In the genomic region with DNA sequence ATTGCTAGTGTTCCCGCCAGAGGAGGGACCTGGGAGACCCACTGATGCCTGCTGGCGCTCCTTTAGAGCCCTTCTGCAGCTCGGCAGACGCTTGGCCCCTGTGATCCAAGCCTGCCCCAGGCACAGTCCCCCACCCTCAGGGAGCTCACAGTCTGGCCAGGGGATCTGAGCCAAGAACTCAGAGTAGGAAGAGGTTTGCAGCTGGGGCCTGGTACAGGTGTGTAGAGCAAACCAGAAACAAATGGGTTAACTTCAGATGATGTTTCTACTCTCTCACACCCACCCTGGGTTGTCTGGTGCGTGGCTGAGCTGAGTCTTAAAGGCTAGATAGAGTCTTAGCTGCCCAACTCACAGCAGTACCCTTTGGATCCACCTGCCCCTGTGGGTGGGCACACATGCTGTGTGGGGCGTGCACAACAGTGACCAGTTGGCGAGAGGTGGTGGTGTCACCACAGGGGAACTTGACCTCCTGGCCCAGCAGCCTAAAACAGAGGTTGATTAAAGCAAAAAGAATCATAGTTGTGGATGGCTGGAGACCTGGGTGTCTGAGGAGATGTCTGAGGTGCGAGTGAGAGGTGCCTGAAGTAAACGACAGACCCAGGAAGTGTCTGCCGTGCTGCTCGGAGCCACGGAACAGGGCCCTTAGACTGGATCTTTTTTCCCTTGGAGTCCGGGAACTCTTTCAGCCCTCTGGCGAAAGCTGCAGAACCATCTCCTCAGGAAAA, we compare ENCODE assay signal across 11 cellular contexts. TPM values are rescaled to one million over a fixed set of nuclear protein-coding genes. Genes with fewer than 3 reads are reported as not detected.
DNase-seq lines count a peak whose midpoint lies in the region; ATAC-seq and TF ChIP-seq lines count a peak whose summit lies in the region.
"Had no signal": no experiment of that assay in that cellular context is flagged by ENCODE, and none has a peak within 500 bp of the region (broad histone marks: within the 10 kb centered on the region; RNA-seq: fewer than 3 reads in every experiment).

No MANE protein-coding gene starts in this region.

- H3K9me3 ChIP-seq in right lobe of liver (no peaks in the 10 kb centered on the region), stomach (no peaks in the 10 kb centered on the region)

- CTCF ChIA-PET in activated CD4-positive, alpha-beta T cell treated with anti-CD3 and anti-CD28 coated beads for 36 hours (lab: Charles Lee) = interaction anchor here (1.0 to 5.0 kb wide), 4 partner anchors 9 to 67 kb away, joined by 3 to 32 read pairs (median 3); no protein-coding TSS in a partner anchor

- H3K36me3 ChIP-seq in right lobe of liver = no peaks in the 10 kb centered on the region
- H3K36me3 ChIP-seq in stomach = no peaks in the 10 kb centered on the region

- TF ChIP-seq POLR2A in right lobe of liver (IDR thresholded peaks at IDR 0.05) = no peak
- no peak for TF ChIP-seq POLR2A in stomach (IDR thresholded peaks at IDR 0.05)

- no peak for TF ChIP-seq CTCF in right lobe of liver (IDR thresholded peaks at IDR 0.05)
- no peak for TF ChIP-seq CTCF in stomach (IDR thresholded peaks at IDR 0.05)

- no peaks in the 10 kb centered on the region for H3K27me3 ChIP-seq in right lobe of liver
- H3K27me3 ChIP-seq in stomach = no peaks in the 10 kb centered on the region

- H3K27me3 Mint-ChIP-seq in activated CD4-positive, alpha-beta T cell treated with anti-CD3 and anti-CD28 coated beads for 36 hours = no peaks in the 10 kb centered on the region
- H3K27me3 Mint-ChIP-seq in activated T-helper 1 cell treated with anti-CD3 and anti-CD28 coated beads, Interleukin-12 subunit alpha, Interleukin-12 subunit beta, Interleukin-2, Interleukin-4 antibody, amounts not matched to agents 30 ng/mL and 10 ng/mL and 1 ng/mL, durations not matched to agents 14 hours and 24 hours and 36 hours (ENCODE audit: insufficient read depth) = no peaks in the 10 kb centered on the region

- no peaks in the 10 kb centered on the region for H3K36me3 Mint-ChIP-seq in activated CD4-positive, alpha-beta T cell treated with anti-CD3 and anti-CD28 coated beads for 36 hours (ENCODE audit: low read depth)
- peaks cover 5% of the 10 kb centered on the region for H3K36me3 Mint-ChIP-seq in activated T-helper 1 cell treated with anti-CD3 and anti-CD28 coated beads, Interleukin-12 subunit alpha, Interleukin-12 subunit beta, Interleukin-2, Interleukin-4 antibody, amounts not matched to agents 30 ng/mL and 10 ng/mL and 1 ng/mL, durations not matched to agents 14 hours and 24 hours and 36 hours (ENCODE audit: low read depth)
- H3K36me3 Mint-ChIP-seq: mesothelial cell of epicardium had no signal

- H3K4me1 Mint-ChIP-seq in activated CD4-positive, alpha-beta T cell treated with anti-CD3 and anti-CD28 coated beads for 36 hours = peaks cover 55% of the 10 kb centered on the region
- H3K4me1 Mint-ChIP-seq in activated T-helper 1 cell treated with anti-CD3 and anti-CD28 coated beads, Interleukin-12 subunit alpha, Interleukin-12 subunit beta, Interleukin-2, Interleukin-4 antibody, amounts not matched to agents 30 ng/mL and 10 ng/mL and 1 ng/mL, durations not matched to agents 14 hours and 24 hours and 36 hours (ENCODE audit: low read depth) = peaks cover 56% of the 10 kb centered on the region

- no peak for ATAC-seq in activated CD4-positive, alpha-beta T cell treated with anti-CD3 and anti-CD28 coated beads for 36 hours
- ATAC-seq in right lobe of liver (no peak), HG03045 (IDR thresholded peaks at IDR 0.05; ENCODE audit: unreplicated experiment) (no peak)

- no peak for DNase-seq in activated CD4-positive, alpha-beta T cell treated with anti-CD3 and anti-CD28 coated beads for 36 hours
- DNase-seq in activated CD4-positive, alpha-beta T cell treated with anti-CD3 and anti-CD28 coated beads for 4 hours = no peak
- no peak for DNase-seq in activated T-helper 1 cell treated with anti-CD3 and anti-CD28 coated beads, Interleukin-12 subunit alpha, Interleukin-12 subunit beta, Interleukin-2, Interleukin-4 antibody, amounts not matched to agents 30 ng/mL and 10 ng/mL and 1 ng/mL, durations not matched to agents 14 hours and 24 hours and 36 hours (ENCODE audit: low spot score)
- DNase-seq in right lobe of liver (no peak), stomach (no peak)
- no peak for DNase-seq in activated effector memory CD4-positive, alpha-beta T cell treated with Interleukin-2 at 50 U/mL for 16 hours
- no peak for DNase-seq in stimulated activated naive CD4-positive, alpha-beta T cell treated with Interleukin-2 at 50 U/mL for 16 hours (lab: John Stamatoyannopoulos, UW)
- DNase-seq: ACHN, NCI-H524 treated with DMSO at 0.1 percent for 48 hours had no signal

- H3K4me3 Mint-ChIP-seq in activated CD4-positive, alpha-beta T cell treated with anti-CD3 and anti-CD28 coated beads for 36 hours = no peak overlapping the region
- H3K4me3 Mint-ChIP-seq in activated T-helper 1 cell treated with anti-CD3 and anti-CD28 coated beads, Interleukin-12 subunit alpha, Interleukin-12 subunit beta, Interleukin-2, Interleukin-4 antibody, amounts not matched to agents 30 ng/mL and 10 ng/mL and 1 ng/mL, durations not matched to agents 14 hours and 24 hours and 36 hours = no peak overlapping the region
- H3K4me3 Mint-ChIP-seq: mesothelial cell of epicardium had no signal

- no peaks in the 10 kb centered on the region for H3K9me3 Mint-ChIP-seq in activated CD4-positive, alpha-beta T cell treated with anti-CD3 and anti-CD28 coated beads for 36 hours (ENCODE audit: low read depth)
- H3K9me3 Mint-ChIP-seq in activated T-helper 1 cell treated with anti-CD3 and anti-CD28 coated beads, Interleukin-12 subunit alpha, Interleukin-12 subunit beta, Interleukin-2, Interleukin-4 antibody, amounts not matched to agents 30 ng/mL and 10 ng/mL and 1 ng/mL, durations not matched to agents 14 hours and 24 hours and 36 hours = no peaks in the 10 kb centered on the region
- H3K9me3 Mint-ChIP-seq: mesothelial cell of epicardium had no signal

- POLR2A ChIA-PET in activated CD4-positive, alpha-beta T cell treated with anti-CD3 and anti-CD28 coated beads for 36 hours (lab: Charles Lee) = interaction anchor here (0.8 to 2.2 kb wide), 3 partner anchors 9 to 31 kb away, joined by 4 to 22 read pairs (median 6); a partner anchor contains a TSS

- H3K27ac ChIP-seq in right lobe of liver (peak overlapping the region; percentile 21 to 64 (median 57)), stomach (peak overlapping the region in 4 of 5 donors; percentile 34 to 79 (median 66))

- H3K4me3 ChIP-seq in right lobe of liver = no peak overlapping the region
- H3K4me3 ChIP-seq in stomach = no peak overlapping the region

- H3K4me1 ChIP-seq in right lobe of liver (peaks cover 0 to 3% (median 0%) of the 10 kb centered on the region in 4 donors), stomach (peaks cover 0 to 26% (median 5%) of the 10 kb centered on the region in 4 donors)

- TF ChIP-seq EP300 in stomach (IDR thresholded peaks at IDR 0.05) = no peak

- WGBS in right lobe of liver (ENCODE audit: insufficient coverage, low coverage, low lambda C conversion rate, missing lambda C conversion rate) = 59% methylated on average over 7 of the region's 14 CpGs
- WGBS in stomach, 5 donors = 69 to 81% (median 77%) methylated on average over 11 to 14 of the region's 14 CpGs

- intact Hi-C loops in activated CD4-positive, alpha-beta T cell treated with anti-CD3 and anti-CD28 coated beads for 36 hours (cut with DNase I, micrococcal nuclease) = no loop called here
- intact Hi-C loops in activated T-helper 1 cell treated with anti-CD3 and anti-CD28 coated beads, Interleukin-12 subunit alpha, Interleukin-12 subunit beta, Interleukin-2, Interleukin-4 antibody, amounts not matched to agents 30 ng/mL and 10 ng/mL and 1 ng/mL, durations not matched to agents 14 hours and 24 hours and 36 hours (cut with micrococcal nuclease) = no loop called here
- intact Hi-C loops in right lobe of liver (cut with DNase I) (no loop called here), stomach (cut with DNase I; ENCODE audit: low total_unique reads) (no loop called here)

- H3K27ac Mint-ChIP-seq in activated CD4-positive, alpha-beta T cell treated with anti-CD3 and anti-CD28 coated beads for 36 hours = peak overlapping the region; percentile 82
- H3K27ac Mint-ChIP-seq in activated T-helper 1 cell treated with anti-CD3 and anti-CD28 coated beads, Interleukin-12 subunit alpha, Interleukin-12 subunit beta, Interleukin-2, Interleukin-4 antibody, amounts not matched to agents 30 ng/mL and 10 ng/mL and 1 ng/mL, durations not matched to agents 14 hours and 24 hours and 36 hours = peak overlapping the region; percentile 84
- H3K27ac Mint-ChIP-seq: mesothelial cell of epicardium had no signal

RNA-seq across cellular contexts. Expression of a gene that starts 31.2 kb away (rescaled TPM):
- total RNA-seq in activated CD4-positive, alpha-beta T cell treated with anti-CD3 and anti-CD28 coated beads for 36 hours = 100 to 1,000 TPM; 375 to 400 TPM
- total RNA-seq in activated T-helper 1 cell treated with anti-CD3 and anti-CD28 coated beads, Interleukin-12 subunit alpha, Interleukin-12 subunit beta, Interleukin-2, Interleukin-4 antibody, amounts not matched to agents 30 ng/mL and 10 ng/mL and 1 ng/mL, durations not matched to agents 14 hours and 24 hours and 36 hours = 1,217 and 1,242 TPM in 2 replicates
- 10 to 100 TPM; 20.0 to 95.1 (median 31.9) TPM for total RNA-seq in right lobe of liver
- 100 to 1,000 TPM in 1 of 5 donors, 10 to 100 TPM in 3, 1 to 10 TPM in 1; 1.3 to 212 (median 43.8) TPM for total RNA-seq in stomach
- 10 to 100 TPM; 26.6 to 83.6 (median 42.0) TPM for polyA plus RNA-seq in stomach
- total RNA-seq: mesothelial cell of epicardium had no signal
